ENCODE assay signal across 3 cellular contexts in the genomic region with DNA sequence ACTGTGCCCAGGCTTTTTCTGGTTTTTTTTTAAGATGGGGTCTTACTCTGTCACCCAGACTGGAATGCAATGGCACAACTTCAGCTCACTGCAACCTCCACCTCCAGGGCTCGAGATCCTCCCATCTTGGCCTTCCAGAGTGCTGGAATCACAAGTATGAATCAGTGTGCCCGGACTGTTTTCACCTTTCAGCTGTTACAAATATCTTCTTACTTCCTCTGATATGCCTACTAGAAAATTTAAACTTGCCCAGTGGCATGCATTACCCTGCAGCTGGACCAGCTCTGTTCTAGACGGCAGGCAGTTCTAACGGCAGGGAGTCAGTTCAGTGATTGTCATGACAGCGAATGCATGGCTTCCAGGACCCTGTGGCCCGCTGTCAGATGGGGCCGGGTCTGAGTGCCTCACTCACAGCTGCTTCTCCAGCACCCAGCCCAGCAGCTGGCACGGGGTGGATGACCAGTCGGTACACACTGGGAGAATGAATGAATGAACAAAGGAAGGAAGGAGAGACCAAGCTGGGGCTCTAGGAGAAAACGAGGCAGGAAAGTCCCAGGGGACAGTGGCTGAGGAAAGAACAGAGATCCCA.
TF ChIP-seq lines count a peak whose summit lies in the region.

No MANE protein-coding gene starts in this region.

TF ChIP-seq in A549, 52 proteins besides CTCF, POLR2A, EP300 and RAD21:
- TF ChIP-seq RARB (CRISPR knock-in tag; IDR thresholded peaks at IDR 0.05) (no peak), JUN (IDR thresholded peaks at IDR 0.05) (no peak), CBX2 (IDR thresholded peaks at IDR 0.05; ENCODE audit: borderline replicate concordance, low read depth) (no peak), ZNF302 (CRISPR knock-in tag; IDR thresholded peaks at IDR 0.05) (no peak), FOSB (CRISPR knock-in tag; IDR thresholded peaks at IDR 0.05) (no peak), FOSL2 (IDR thresholded peaks at IDR 0.05) (no peak), FOSL2 (CRISPR knock-in tag; IDR thresholded peaks at IDR 0.05) (no peak)
- TF ChIP-seq, protein P1, sequence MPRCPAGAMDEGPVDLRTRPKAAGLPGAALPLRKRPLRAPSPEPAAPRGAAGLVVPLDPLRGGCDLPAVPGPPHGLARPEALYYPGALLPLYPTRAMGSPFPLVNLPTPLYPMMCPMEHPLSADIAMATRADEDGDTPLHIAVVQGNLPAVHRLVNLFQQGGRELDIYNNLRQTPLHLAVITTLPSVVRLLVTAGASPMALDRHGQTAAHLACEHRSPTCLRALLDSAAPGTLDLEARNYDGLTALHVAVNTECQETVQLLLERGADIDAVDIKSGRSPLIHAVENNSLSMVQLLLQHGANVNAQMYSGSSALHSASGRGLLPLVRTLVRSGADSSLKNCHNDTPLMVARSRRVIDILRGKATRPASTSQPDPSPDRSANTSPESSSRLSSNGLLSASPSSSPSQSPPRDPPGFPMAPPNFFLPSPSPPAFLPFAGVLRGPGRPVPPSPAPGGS (IDR thresholded peaks at IDR 0.05): no peak

TF ChIP-seq in GM23338, 12 proteins besides CTCF, POLR2A, EP300 and RAD21 (continues in another document):
- TF ChIP-seq POLR2AphosphoS5 (IDR thresholded peaks at IDR 0.05; ENCODE audit: low read depth) (no peak), CREB1 (CRISPR knock-in tag; IDR thresholded peaks at IDR 0.05; ENCODE audit: low read depth) (no peak), NANOG (IDR thresholded peaks at IDR 0.05; ENCODE audit: borderline replicate concordance) (no peak)
- TF ChIP-seq, protein P2, sequence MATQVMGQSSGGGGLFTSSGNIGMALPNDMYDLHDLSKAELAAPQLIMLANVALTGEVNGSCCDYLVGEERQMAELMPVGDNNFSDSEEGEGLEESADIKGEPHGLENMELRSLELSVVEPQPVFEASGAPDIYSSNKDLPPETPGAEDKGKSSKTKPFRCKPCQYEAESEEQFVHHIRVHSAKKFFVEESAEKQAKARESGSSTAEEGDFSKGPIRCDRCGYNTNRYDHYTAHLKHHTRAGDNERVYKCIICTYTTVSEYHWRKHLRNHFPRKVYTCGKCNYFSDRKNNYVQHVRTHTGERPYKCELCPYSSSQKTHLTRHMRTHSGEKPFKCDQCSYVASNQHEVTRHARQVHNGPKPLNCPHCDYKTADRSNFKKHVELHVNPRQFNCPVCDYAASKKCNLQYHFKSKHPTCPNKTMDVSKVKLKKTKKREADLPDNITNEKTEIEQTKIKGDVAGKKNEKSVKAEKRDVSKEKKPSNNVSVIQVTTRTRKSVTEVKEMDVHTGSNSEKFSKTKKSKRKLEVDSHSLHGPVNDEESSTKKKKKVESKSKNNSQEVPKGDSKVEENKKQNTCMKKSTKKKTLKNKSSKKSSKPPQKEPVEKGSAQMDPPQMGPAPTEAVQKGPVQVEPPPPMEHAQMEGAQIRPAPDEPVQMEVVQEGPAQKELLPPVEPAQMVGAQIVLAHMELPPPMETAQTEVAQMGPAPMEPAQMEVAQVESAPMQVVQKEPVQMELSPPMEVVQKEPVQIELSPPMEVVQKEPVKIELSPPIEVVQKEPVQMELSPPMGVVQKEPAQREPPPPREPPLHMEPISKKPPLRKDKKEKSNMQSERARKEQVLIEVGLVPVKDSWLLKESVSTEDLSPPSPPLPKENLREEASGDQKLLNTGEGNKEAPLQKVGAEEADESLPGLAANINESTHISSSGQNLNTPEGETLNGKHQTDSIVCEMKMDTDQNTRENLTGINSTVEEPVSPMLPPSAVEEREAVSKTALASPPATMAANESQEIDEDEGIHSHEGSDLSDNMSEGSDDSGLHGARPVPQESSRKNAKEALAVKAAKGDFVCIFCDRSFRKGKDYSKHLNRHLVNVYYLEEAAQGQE (IDR thresholded peaks at IDR 0.05; ENCODE audit: unreplicated experiment): no peak
- TF ChIP-seq, protein P3, sequence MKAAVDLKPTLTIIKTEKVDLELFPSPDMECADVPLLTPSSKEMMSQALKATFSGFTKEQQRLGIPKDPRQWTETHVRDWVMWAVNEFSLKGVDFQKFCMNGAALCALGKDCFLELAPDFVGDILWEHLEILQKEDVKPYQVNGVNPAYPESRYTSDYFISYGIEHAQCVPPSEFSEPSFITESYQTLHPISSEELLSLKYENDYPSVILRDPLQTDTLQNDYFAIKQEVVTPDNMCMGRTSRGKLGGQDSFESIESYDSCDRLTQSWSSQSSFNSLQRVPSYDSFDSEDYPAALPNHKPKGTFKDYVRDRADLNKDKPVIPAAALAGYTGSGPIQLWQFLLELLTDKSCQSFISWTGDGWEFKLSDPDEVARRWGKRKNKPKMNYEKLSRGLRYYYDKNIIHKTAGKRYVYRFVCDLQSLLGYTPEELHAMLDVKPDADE (IDR thresholded peaks at IDR 0.05): no peak

TF ChIP-seq in K562, 482 proteins besides CTCF, POLR2A, EP300 and RAD21:
- TF ChIP-seq ZNF589 (CRISPR knock-in tag; IDR thresholded peaks at IDR 0.05; ENCODE audit: low read depth) (0 out of 2 replicates have a peak, but pooled peaks have one; percentile 41), ETV1 (tag; conservative IDR thresholded peaks at IDR 0.05; ENCODE audit: low read depth) (no peak), TOE1 (IDR thresholded peaks at IDR 0.05; ENCODE audit: borderline replicate concordance) (no peak), TOE1 (CRISPR knock-in tag; IDR thresholded peaks at IDR 0.05; ENCODE audit: borderline replicate concordance, low read depth) (no peak), ZNF778 (CRISPR knock-in tag; IDR thresholded peaks at IDR 0.05) (no peak), WHSC1 (IDR thresholded peaks at IDR 0.05; ENCODE audit: low read length) (no peak)
- TF ChIP-seq, protein P4, sequence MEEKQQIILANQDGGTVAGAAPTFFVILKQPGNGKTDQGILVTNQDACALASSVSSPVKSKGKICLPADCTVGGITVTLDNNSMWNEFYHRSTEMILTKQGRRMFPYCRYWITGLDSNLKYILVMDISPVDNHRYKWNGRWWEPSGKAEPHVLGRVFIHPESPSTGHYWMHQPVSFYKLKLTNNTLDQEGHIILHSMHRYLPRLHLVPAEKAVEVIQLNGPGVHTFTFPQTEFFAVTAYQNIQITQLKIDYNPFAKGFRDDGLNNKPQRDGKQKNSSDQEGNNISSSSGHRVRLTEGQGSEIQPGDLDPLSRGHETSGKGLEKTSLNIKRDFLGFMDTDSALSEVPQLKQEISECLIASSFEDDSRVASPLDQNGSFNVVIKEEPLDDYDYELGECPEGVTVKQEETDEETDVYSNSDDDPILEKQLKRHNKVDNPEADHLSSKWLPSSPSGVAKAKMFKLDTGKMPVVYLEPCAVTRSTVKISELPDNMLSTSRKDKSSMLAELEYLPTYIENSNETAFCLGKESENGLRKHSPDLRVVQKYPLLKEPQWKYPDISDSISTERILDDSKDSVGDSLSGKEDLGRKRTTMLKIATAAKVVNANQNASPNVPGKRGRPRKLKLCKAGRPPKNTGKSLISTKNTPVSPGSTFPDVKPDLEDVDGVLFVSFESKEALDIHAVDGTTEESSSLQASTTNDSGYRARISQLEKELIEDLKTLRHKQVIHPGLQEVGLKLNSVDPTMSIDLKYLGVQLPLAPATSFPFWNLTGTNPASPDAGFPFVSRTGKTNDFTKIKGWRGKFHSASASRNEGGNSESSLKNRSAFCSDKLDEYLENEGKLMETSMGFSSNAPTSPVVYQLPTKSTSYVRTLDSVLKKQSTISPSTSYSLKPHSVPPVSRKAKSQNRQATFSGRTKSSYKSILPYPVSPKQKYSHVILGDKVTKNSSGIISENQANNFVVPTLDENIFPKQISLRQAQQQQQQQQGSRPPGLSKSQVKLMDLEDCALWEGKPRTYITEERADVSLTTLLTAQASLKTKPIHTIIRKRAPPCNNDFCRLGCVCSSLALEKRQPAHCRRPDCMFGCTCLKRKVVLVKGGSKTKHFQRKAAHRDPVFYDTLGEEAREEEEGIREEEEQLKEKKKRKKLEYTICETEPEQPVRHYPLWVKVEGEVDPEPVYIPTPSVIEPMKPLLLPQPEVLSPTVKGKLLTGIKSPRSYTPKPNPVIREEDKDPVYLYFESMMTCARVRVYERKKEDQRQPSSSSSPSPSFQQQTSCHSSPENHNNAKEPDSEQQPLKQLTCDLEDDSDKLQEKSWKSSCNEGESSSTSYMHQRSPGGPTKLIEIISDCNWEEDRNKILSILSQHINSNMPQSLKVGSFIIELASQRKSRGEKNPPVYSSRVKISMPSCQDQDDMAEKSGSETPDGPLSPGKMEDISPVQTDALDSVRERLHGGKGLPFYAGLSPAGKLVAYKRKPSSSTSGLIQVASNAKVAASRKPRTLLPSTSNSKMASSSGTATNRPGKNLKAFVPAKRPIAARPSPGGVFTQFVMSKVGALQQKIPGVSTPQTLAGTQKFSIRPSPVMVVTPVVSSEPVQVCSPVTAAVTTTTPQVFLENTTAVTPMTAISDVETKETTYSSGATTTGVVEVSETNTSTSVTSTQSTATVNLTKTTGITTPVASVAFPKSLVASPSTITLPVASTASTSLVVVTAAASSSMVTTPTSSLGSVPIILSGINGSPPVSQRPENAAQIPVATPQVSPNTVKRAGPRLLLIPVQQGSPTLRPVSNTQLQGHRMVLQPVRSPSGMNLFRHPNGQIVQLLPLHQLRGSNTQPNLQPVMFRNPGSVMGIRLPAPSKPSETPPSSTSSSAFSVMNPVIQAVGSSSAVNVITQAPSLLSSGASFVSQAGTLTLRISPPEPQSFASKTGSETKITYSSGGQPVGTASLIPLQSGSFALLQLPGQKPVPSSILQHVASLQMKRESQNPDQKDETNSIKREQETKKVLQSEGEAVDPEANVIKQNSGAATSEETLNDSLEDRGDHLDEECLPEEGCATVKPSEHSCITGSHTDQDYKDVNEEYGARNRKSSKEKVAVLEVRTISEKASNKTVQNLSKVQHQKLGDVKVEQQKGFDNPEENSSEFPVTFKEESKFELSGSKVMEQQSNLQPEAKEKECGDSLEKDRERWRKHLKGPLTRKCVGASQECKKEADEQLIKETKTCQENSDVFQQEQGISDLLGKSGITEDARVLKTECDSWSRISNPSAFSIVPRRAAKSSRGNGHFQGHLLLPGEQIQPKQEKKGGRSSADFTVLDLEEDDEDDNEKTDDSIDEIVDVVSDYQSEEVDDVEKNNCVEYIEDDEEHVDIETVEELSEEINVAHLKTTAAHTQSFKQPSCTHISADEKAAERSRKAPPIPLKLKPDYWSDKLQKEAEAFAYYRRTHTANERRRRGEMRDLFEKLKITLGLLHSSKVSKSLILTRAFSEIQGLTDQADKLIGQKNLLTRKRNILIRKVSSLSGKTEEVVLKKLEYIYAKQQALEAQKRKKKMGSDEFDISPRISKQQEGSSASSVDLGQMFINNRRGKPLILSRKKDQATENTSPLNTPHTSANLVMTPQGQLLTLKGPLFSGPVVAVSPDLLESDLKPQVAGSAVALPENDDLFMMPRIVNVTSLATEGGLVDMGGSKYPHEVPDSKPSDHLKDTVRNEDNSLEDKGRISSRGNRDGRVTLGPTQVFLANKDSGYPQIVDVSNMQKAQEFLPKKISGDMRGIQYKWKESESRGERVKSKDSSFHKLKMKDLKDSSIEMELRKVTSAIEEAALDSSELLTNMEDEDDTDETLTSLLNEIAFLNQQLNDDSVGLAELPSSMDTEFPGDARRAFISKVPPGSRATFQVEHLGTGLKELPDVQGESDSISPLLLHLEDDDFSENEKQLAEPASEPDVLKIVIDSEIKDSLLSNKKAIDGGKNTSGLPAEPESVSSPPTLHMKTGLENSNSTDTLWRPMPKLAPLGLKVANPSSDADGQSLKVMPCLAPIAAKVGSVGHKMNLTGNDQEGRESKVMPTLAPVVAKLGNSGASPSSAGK (IDR thresholded peaks at IDR 0.05): no peak
- TF ChIP-seq, protein P5, sequence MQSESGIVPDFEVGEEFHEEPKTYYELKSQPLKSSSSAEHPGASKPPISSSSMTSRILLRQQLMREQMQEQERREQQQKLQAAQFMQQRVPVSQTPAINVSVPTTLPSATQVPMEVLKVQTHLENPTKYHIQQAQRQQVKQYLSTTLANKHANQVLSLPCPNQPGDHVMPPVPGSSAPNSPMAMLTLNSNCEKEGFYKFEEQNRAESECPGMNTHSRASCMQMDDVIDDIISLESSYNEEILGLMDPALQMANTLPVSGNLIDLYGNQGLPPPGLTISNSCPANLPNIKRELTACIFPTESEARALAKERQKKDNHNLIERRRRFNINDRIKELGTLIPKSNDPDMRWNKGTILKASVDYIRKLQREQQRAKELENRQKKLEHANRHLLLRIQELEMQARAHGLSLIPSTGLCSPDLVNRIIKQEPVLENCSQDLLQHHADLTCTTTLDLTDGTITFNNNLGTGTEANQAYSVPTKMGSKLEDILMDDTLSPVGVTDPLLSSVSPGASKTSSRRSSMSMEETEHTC (IDR thresholded peaks at IDR 0.05): no peak
